7 cellular contexts compared by ENCODE assay signal in genomic region chr16:3022208-3022696, GRCh38. TPM values are rescaled to one million over a fixed set of nuclear protein-coding genes. Genes with fewer than 3 reads are reported as not detected.
DNase-seq lines count a peak whose midpoint lies in the region; ATAC-seq and TF ChIP-seq lines count a peak whose summit lies in the region.

No MANE protein-coding gene starts in this region.

- TF ChIP-seq EP300 in transverse colon (IDR thresholded peaks at IDR 0.05; ENCODE audit: low read depth) = no peak

- H3K27ac Mint-ChIP-seq in activated naive CD8-positive, alpha-beta T cell treated with anti-CD3 and anti-CD28 coated beads, Interleukin-2, amount 50 U/mL, for 24 hours = peak overlapping the region; percentile 97
- peak overlapping the region; percentile 99 for H3K27ac Mint-ChIP-seq in progenitor cell of endocrine pancreas

- in situ Hi-C loops in transverse colon (cut with MboI; ENCODE audit: low pct_ligation_motif_present in 1 of 4, low pct_unique_long_range_greater_than_20kb in 1 of 4, low sequenced_read_pairs in 3 of 4) = no loop called here

- intact Hi-C loops in transverse colon (cut with DNase I; ENCODE audit: low total_unique reads) = loop anchor here (2.0 kb wide), 1 partner anchor 347 kb away; no protein-coding TSS in a partner anchor

- H3K9me3 Mint-ChIP-seq in activated naive CD8-positive, alpha-beta T cell treated with anti-CD3 and anti-CD28 coated beads, Interleukin-2, amount 50 U/mL, for 24 hours = no peaks in the 10 kb centered on the region
- H3K9me3 Mint-ChIP-seq in progenitor cell of endocrine pancreas (ENCODE audit: low read depth) = no peaks in the 10 kb centered on the region

- ATAC-seq in activated naive CD8-positive, alpha-beta T cell treated with anti-CD3 and anti-CD28 coated beads, Interleukin-2, amount 50 U/mL, for 24 hours = peak; percentile 33
- no peak for ATAC-seq in GM18868 (IDR thresholded peaks at IDR 0.05; ENCODE audit: unreplicated experiment)

- H3K36me3 ChIP-seq in HEK293 (ENCODE audit: control insufficient read depth in 2 of 2, insufficient read depth in 1 of 2, low read length in 2 of 2) (peaks cover 0 to 20% of the 10 kb centered on the region in 2 experiments; a peak in 1 of 3 replicates), cardiac muscle cell (peaks cover 13% of the 10 kb centered on the region), transverse colon (no peaks in the 10 kb centered on the region)

- DNase-seq in T follicular helper cell (ENCODE audit: low read depth) (peak; percentile 72), cardiac muscle cell (ENCODE audit: low read depth in 1 of 2, low spot score in 1 of 2) (peak; percentile 76 to 97), progenitor cell of endocrine pancreas (ENCODE audit: low spot score, unreplicated experiment) (no peak), transverse colon (peak; percentile 88)
- peak; percentile 92 for DNase-seq in activated naive CD8-positive, alpha-beta T cell treated with anti-CD3 and anti-CD28 coated beads, Interleukin-2, amount 50 U/mL, for 24 hours

- H3K36me3 Mint-ChIP-seq in activated naive CD8-positive, alpha-beta T cell treated with anti-CD3 and anti-CD28 coated beads, Interleukin-2, amount 50 U/mL, for 24 hours (ENCODE audit: low read depth) = peaks cover 8% of the 10 kb centered on the region
- peaks cover 6% of the 10 kb centered on the region for H3K36me3 Mint-ChIP-seq in progenitor cell of endocrine pancreas (ENCODE audit: insufficient read depth)

- TF ChIP-seq POLR2A in transverse colon (IDR thresholded peaks at IDR 0.05) = no peak

- H3K27ac ChIP-seq in HEK293 (ENCODE audit: extremely low read depth, low read depth, low read length) (peak overlapping the region; percentile 54), cardiac muscle cell (peak overlapping the region; percentile 97), transverse colon (peak overlapping the region; percentile 92 to 94 (median 93))

- H3K4me3 ChIP-seq in HEK293 (ENCODE audit: low read depth, low read length) = peak overlapping the region; percentile 75
- H3K4me3 ChIP-seq in cardiac muscle cell = peak overlapping the region; percentile 74
- H3K4me3 ChIP-seq in transverse colon = peak overlapping the region in 2 of 4 donors; percentile 60 to 66

- H3K27me3 ChIP-seq in cardiac muscle cell (no peaks in the 10 kb centered on the region), transverse colon (peaks cover 20% of the 10 kb centered on the region)

- 15 to 20% methylated on average over 4 to 8 of the region's 8 CpGs for WGBS in transverse colon (ENCODE audit: low coverage in 1 of 2), 2 donors

- POLR2A ChIA-PET in HEK293 (lab: Yijun Ruan, JAX) = interaction anchor here (0.6 to 11.9 kb wide), 8 partner anchors 10 to 150 kb away, joined by 3 to 247 read pairs (median 6); partner anchors contain the start of genes KREMEN2 and PAQR4

- H3K4me3 Mint-ChIP-seq in activated naive CD8-positive, alpha-beta T cell treated with anti-CD3 and anti-CD28 coated beads, Interleukin-2, amount 50 U/mL, for 24 hours = peak overlapping the region; percentile 85
- H3K4me3 Mint-ChIP-seq in progenitor cell of endocrine pancreas (ENCODE audit: low read depth) = peak overlapping the region; percentile 91

- H3K9me3 ChIP-seq in HEK293 (ENCODE audit: control insufficient read depth, insufficient read depth, low read depth, low read length) (no peaks in the 10 kb centered on the region), cardiac muscle cell (ENCODE audit: low read depth) (no peaks in the 10 kb centered on the region), transverse colon (no peaks in the 10 kb centered on the region)

- H3K4me1 Mint-ChIP-seq in activated naive CD8-positive, alpha-beta T cell treated with anti-CD3 and anti-CD28 coated beads, Interleukin-2, amount 50 U/mL, for 24 hours = peaks cover 55% of the 10 kb centered on the region
- peaks cover 29% of the 10 kb centered on the region for H3K4me1 Mint-ChIP-seq in progenitor cell of endocrine pancreas (ENCODE audit: low read depth)

- H3K27me3 Mint-ChIP-seq in activated naive CD8-positive, alpha-beta T cell treated with anti-CD3 and anti-CD28 coated beads, Interleukin-2, amount 50 U/mL, for 24 hours = peaks cover 10% of the 10 kb centered on the region
- H3K27me3 Mint-ChIP-seq in progenitor cell of endocrine pancreas = no peaks in the 10 kb centered on the region

- peaks cover 21% of the 10 kb centered on the region for H3K4me1 ChIP-seq in HEK293 (ENCODE audit: control insufficient read depth, insufficient read depth, low read length)
- H3K4me1 ChIP-seq in cardiac muscle cell (ENCODE audit: low read depth) = peaks cover 22% of the 10 kb centered on the region
- peaks cover 24 to 57% (median 45%) of the 10 kb centered on the region in 4 donors for H3K4me1 ChIP-seq in transverse colon

- CTCF ChIA-PET in HEK293 (lab: Yijun Ruan, JAX) = interaction anchor here (0.7 to 4.1 kb wide), 6 partner anchors 9 to 148 kb away, joined by 3 to 41 read pairs (median 4); no protein-coding TSS in a partner anchor

- TF ChIP-seq CTCF in HEK293 (tag by site-specific recombination; IDR thresholded peaks at IDR 0.05) (no peak), cardiac muscle cell (IDR thresholded peaks at IDR 0.05; ENCODE audit: low read depth, low read length) (no peak), progenitor cell of endocrine pancreas (IDR thresholded peaks at IDR 0.05; ENCODE audit: unreplicated experiment) (no peak), transverse colon (IDR thresholded peaks at IDR 0.05) (peak in 1 of 5 experiments; percentile 11)

TF ChIP-seq in HEK293, 187 proteins besides CTCF, POLR2A, EP300 and RAD21 (continues in another document):
- TF ChIP-seq ZEB2 (tag by site-specific recombination; IDR thresholded peaks at IDR 0.05) (0 out of 2 replicates have a peak, but pooled peaks have one; percentile 9), KLF16 (tag by site-specific recombination; IDR thresholded peaks at IDR 0.05) (peak; percentile 47), ZBTB21 (tag by site-specific recombination; IDR thresholded peaks at IDR 0.05) (0 out of 2 replicates have a peak, but pooled peaks have one; percentile 22), ZFHX2 (tag by site-specific recombination; conservative IDR thresholded peaks at IDR 0.05) (peak; percentile 57; the same call in 1 of the 2 replicates), ZNF660 (tag by site-specific recombination; IDR thresholded peaks at IDR 0.05) (peak; percentile 58; the same call in 1 of the 2 replicates), ZNF366 (tag by site-specific recombination; conservative IDR thresholded peaks at IDR 0.05) (peak; percentile 68), KLF8 (tag by site-specific recombination; IDR thresholded peaks at IDR 0.05) (peak; percentile 67), SCRT2 (tag by site-specific recombination; IDR thresholded peaks at IDR 0.05) (no peak), PRDM10 (tag by site-specific recombination; IDR thresholded peaks at IDR 0.05) (peak; percentile 86), KLF10 (tag by site-specific recombination; IDR thresholded peaks at IDR 0.05) (peak; percentile 90), WT1 (tag by site-specific recombination; IDR thresholded peaks at IDR 0.05) (peak; percentile 63), ZNF555 (tag by site-specific recombination; conservative IDR thresholded peaks at IDR 0.05) (no peak), IKZF3 (tag by site-specific recombination; IDR thresholded peaks at IDR 0.05) (peak; percentile 97), ZNF335 (tag by site-specific recombination; conservative IDR thresholded peaks at IDR 0.05) (0 out of 2 replicates have a peak, but pooled peaks have one; percentile 25)

RNA-seq across cellular contexts. Expression of gene HCFC1R1, which starts 1.5 kb away (rescaled TPM):
- total RNA-seq in cardiac muscle cell (48.3 and 50.8 TPM in 2 replicates), progenitor cell of endocrine pancreas (22.4 and 25.3 TPM in 2 replicates), transverse colon (10 to 100 TPM in 2 of 4 donors, 1 to 10 TPM in 2; 4.4 to 35.4 (median 17.5) TPM)
- polyA plus RNA-seq in cardiac muscle cell = 109 and 140 TPM in 2 replicates

RNA-seq across cellular contexts. Expression of gene THOC6, which starts 1.6 kb away (rescaled TPM):
- total RNA-seq in cardiac muscle cell = 34.8 and 36.9 TPM in 2 replicates
- polyA plus RNA-seq in cardiac muscle cell = 61.3 and 65.7 TPM in 2 replicates
- total RNA-seq in progenitor cell of endocrine pancreas = 44.1 and 47.4 TPM in 2 replicates
- 10 to 100 TPM; 10.1 to 42.8 (median 17.6) TPM for total RNA-seq in transverse colon

RNA-seq across cellular contexts. Expression of gene TNFRSF12A, which starts 2.1 kb away (rescaled TPM):
- total RNA-seq in cardiac muscle cell (115 and 122 TPM in 2 replicates), progenitor cell of endocrine pancreas (44.3 and 57.4 TPM in 2 replicates), transverse colon (10 to 100 TPM; 13.3 to 50.5 (median 19.9) TPM)
- polyA plus RNA-seq in cardiac muscle cell = 106 and 142 TPM in 2 replicates

RNA-seq across cellular contexts. Expression of gene CLDN6, which starts 4.3 kb away (rescaled TPM):
- total RNA-seq in cardiac muscle cell = 148 and 210 TPM in 2 replicates
- polyA plus RNA-seq in cardiac muscle cell = 244 and 344 TPM in 2 replicates
- total RNA-seq in progenitor cell of endocrine pancreas = 563 and 578 TPM in 2 replicates
- not detected for total RNA-seq in transverse colon

RNA-seq across cellular contexts. Expression of gene CLDN9, which starts 9.5 kb away (rescaled TPM):
- total RNA-seq in cardiac muscle cell = 3.2 and 6.3 TPM in 2 replicates
- polyA plus RNA-seq in cardiac muscle cell = 8.4 and 8.5 TPM in 2 replicates
- total RNA-seq in progenitor cell of endocrine pancreas = 2.2 and 2.9 TPM in 2 replicates
- total RNA-seq in transverse colon = 1 to 10 TPM in 1 of 4 donors, under 1 TPM in 1, not detected in 2; 0.55 to 1.1 TPM
